Comparison of ENCODE assay signal across 1 cellular context in the genomic region with DNA sequence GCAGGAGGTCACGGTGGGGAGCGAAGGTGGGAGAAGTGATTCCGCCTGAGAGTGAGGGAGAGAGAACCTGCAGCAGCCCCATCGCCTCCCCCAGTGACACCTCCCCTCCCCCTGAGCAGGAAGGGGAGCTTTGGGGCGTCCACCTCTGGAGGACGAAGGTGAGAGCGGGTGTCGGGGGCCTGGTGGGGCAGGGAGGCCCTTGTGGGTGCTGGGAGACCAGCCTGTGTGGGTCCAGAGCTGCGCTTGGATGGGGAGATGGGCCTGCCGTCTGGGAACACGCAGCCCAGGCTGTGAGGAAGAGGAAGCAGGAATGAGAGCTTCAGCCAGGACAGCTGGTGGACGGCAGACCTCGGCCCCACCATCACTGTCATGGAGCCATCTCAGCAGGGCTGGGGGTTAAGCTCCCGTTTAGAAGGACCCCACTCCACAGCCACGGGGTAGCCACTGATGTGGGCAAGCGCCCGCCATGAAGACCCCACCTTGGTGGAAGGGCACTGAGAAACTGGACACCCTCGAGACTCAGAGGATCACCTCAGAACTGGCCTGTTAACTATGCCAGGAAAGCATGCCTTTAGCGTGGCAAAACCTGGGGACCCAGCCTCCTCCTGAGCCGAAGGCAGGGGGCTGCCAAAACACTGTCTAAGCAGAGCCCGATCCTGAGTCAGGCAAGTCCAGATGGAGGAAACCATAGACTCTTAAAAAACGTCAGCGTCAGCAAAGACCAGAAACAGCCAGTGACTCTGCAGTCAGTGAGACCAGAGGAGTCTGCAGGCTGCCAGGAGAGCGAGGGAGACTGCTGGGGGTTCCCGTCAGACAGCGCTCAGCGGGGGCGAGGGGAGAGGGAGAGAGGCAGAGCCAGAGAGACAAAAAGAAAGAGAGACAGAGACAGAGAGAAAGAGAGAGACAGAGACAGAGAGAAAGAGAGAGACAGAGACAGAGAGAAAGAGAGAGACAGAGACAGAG.
TF ChIP-seq lines count a peak whose summit lies in the region.

No MANE protein-coding gene starts in this region.

TF ChIP-seq in HepG2, 621 proteins besides CTCF, POLR2A, EP300 and RAD21 (continued from another document):
- peak; percentile 50; the same call in 1 of the 2 replicates for TF ChIP-seq CREB3 (CRISPR knock-in tag; IDR thresholded peaks at IDR 0.05)
- no peak for TF ChIP-seq IKZF5 (CRISPR knock-in tag; IDR thresholded peaks at IDR 0.05)
- 0 out of 2 replicates have a peak, but pooled peaks have one; percentile 61 for TF ChIP-seq ZNF547 (CRISPR knock-in tag; IDR thresholded peaks at IDR 0.05)
- TF ChIP-seq ZNF180 (CRISPR knock-in tag; IDR thresholded peaks at IDR 0.05; ENCODE audit: borderline replicate concordance, low read depth), result no peak
- TF ChIP-seq ZNF580 (CRISPR knock-in tag; IDR thresholded peaks at IDR 0.05; ENCODE audit: borderline replicate concordance, low read depth), result no peak
- TF ChIP-seq, protein P1, sequence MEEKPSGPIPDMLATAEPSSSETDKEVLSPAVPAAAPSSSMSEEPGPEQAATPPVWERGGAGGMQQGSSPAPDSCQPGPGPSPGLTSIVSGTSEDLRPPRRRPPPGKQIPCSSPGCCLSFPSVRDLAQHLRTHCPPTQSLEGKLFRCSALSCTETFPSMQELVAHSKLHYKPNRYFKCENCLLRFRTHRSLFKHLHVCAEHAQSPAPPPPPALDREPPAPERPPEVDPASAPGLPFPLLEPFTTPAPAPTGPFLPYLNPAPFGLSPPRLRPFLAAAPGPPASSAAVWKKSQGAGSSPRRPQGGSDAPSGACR (CRISPR knock-in tag; IDR thresholded peaks at IDR 0.05), result no peak
- 0 out of 2 replicates have a peak, but pooled peaks have one; percentile 42 for TF ChIP-seq AKAP8 (CRISPR knock-in tag; IDR thresholded peaks at IDR 0.05)
- 0 out of 2 replicates have a peak, but pooled peaks have one; percentile 33 for TF ChIP-seq ZNF598 (CRISPR knock-in tag; IDR thresholded peaks at IDR 0.05; ENCODE audit: borderline replicate concordance)
- no peak for TF ChIP-seq ZBTB7A (CRISPR knock-in tag; IDR thresholded peaks at IDR 0.05)
- TF ChIP-seq RBFOX2 (IDR thresholded peaks at IDR 0.05; ENCODE audit: low read depth, low read length), result peak; percentile 58; the same call in 1 of the 2 replicates
- 0 out of 2 replicates have a peak, but pooled peaks have one; percentile 41 for TF ChIP-seq ZFP62 (CRISPR knock-in tag; IDR thresholded peaks at IDR 0.05)
- TF ChIP-seq, protein P2, sequence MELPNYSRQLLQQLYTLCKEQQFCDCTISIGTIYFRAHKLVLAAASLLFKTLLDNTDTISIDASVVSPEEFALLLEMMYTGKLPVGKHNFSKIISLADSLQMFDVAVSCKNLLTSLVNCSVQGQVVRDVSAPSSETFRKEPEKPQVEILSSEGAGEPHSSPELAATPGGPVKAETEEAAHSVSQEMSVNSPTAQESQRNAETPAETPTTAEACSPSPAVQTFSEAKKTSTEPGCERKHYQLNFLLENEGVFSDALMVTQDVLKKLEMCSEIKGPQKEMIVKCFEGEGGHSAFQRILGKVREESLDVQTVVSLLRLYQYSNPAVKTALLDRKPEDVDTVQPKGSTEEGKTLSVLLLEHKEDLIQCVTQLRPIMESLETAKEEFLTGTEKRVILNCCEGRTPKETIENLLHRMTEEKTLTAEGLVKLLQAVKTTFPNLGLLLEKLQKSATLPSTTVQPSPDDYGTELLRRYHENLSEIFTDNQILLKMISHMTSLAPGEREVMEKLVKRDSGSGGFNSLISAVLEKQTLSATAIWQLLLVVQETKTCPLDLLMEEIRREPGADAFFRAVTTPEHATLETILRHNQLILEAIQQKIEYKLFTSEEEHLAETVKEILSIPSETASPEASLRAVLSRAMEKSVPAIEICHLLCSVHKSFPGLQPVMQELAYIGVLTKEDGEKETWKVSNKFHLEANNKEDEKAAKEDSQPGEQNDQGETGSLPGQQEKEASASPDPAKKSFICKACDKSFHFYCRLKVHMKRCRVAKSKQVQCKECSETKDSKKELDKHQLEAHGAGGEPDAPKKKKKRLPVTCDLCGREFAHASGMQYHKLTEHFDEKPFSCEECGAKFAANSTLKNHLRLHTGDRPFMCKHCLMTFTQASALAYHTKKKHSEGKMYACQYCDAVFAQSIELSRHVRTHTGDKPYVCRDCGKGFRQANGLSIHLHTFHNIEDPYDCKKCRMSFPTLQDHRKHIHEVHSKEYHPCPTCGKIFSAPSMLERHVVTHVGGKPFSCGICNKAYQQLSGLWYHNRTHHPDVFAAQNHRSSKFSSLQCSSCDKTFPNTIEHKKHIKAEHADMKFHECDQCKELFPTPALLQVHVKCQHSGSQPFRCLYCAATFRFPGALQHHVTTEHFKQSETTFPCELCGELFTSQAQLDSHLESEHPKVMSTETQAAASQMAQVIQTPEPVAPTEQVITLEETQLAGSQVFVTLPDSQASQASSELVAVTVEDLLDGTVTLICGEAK (IDR thresholded peaks at IDR 0.05), result no peak
- TF ChIP-seq, protein P2 (CRISPR knock-in tag; IDR thresholded peaks at IDR 0.05), result 0 out of 2 replicates have a peak, but pooled peaks have one; percentile 31
- TF ChIP-seq, protein P3, sequence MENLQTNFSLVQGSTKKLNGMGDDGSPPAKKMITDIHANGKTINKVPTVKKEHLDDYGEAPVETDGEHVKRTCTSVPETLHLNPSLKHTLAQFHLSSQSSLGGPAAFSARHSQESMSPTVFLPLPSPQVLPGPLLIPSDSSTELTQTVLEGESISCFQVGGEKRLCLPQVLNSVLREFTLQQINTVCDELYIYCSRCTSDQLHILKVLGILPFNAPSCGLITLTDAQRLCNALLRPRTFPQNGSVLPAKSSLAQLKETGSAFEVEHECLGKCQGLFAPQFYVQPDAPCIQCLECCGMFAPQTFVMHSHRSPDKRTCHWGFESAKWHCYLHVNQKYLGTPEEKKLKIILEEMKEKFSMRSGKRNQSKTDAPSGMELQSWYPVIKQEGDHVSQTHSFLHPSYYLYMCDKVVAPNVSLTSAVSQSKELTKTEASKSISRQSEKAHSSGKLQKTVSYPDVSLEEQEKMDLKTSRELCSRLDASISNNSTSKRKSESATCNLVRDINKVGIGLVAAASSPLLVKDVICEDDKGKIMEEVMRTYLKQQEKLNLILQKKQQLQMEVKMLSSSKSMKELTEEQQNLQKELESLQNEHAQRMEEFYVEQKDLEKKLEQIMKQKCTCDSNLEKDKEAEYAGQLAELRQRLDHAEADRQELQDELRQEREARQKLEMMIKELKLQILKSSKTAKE (CRISPR knock-in tag; IDR thresholded peaks at IDR 0.05; ENCODE audit: borderline replicate concordance), result 0 out of 2 replicates have a peak, but pooled peaks have one; percentile 25
- no peak for TF ChIP-seq ZNF644 (CRISPR knock-in tag; IDR thresholded peaks at IDR 0.05; ENCODE audit: low read depth)
- TF ChIP-seq BRCA1 (CRISPR knock-in tag; IDR thresholded peaks at IDR 0.05), result peak; percentile 73; the same call in 1 of the 2 replicates
- peak; percentile 30; the same call in 1 of the 2 replicates for TF ChIP-seq KMT2A (CRISPR knock-in tag; IDR thresholded peaks at IDR 0.05)
- TF ChIP-seq, protein P4, sequence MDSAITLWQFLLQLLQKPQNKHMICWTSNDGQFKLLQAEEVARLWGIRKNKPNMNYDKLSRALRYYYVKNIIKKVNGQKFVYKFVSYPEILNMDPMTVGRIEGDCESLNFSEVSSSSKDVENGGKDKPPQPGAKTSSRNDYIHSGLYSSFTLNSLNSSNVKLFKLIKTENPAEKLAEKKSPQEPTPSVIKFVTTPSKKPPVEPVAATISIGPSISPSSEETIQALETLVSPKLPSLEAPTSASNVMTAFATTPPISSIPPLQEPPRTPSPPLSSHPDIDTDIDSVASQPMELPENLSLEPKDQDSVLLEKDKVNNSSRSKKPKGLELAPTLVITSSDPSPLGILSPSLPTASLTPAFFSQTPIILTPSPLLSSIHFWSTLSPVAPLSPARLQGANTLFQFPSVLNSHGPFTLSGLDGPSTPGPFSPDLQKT (CRISPR knock-in tag; IDR thresholded peaks at IDR 0.05; ENCODE audit: borderline replicate concordance), result no peak
- TF ChIP-seq THAP8 (CRISPR knock-in tag; IDR thresholded peaks at IDR 0.05; ENCODE audit: borderline replicate concordance), result no peak
- TF ChIP-seq ZNF136 (CRISPR knock-in tag; IDR thresholded peaks at IDR 0.05; ENCODE audit: low read depth), result 0 out of 2 replicates have a peak, but pooled peaks have one; percentile 64
- 0 out of 2 replicates have a peak, but pooled peaks have one; percentile 13 for TF ChIP-seq CBX5 (CRISPR knock-in tag; IDR thresholded peaks at IDR 0.05; ENCODE audit: borderline replicate concordance)
- TF ChIP-seq ZFP1 (CRISPR knock-in tag; IDR thresholded peaks at IDR 0.05), result no peak
